Comparison of ENCODE assay signal across 8 cellular contexts in genomic region chr21:36504067-36505058, GRCh38. TPM values are rescaled to one million over a fixed set of nuclear protein-coding genes. Genes with fewer than 3 reads are reported as not detected.
DNase-seq lines count a peak whose midpoint lies in the region; ATAC-seq, FAIRE-seq and TF ChIP-seq lines count a peak whose summit lies in the region.

No MANE protein-coding gene starts in this region.

- H3K4me1 ChIP-seq in heart left ventricle: peaks cover 0 to 8% (median 0%) of the 10 kb centered on the region in 12 donors
- no peaks in the 10 kb centered on the region for H3K4me1 ChIP-seq in pancreas

- intact Hi-C loops in heart left ventricle (cut with DNase I) (loop anchor here in 9 of 10 donors (1.0 to 10.0 kb wide), 7 partner anchors 77 to 510 kb away; no protein-coding TSS in a partner anchor), cardiac septum (cut with DNase I) (loop anchor here (5.0 to 10.0 kb wide), 2 partner anchors 80 to 423 kb away; no protein-coding TSS in a partner anchor), pancreas (cut with DNase I) (loop anchor here in 1 of 3 donors (10.0 kb wide), 1 partner anchor 420 kb away; no protein-coding TSS in a partner anchor)
- intact Hi-C loops in activated CD4-positive, alpha-beta T cell treated with anti-CD3 and anti-CD28 coated beads, Interleukin-2, amount 10 ng/mL, durations not matched to agents 24 days and 14 days (cut with micrococcal nuclease): loop anchor here (1.0 kb wide), 1 partner anchor 423 kb away; no protein-coding TSS in a partner anchor

- H3K36me3 ChIP-seq in heart left ventricle (no peaks in the 10 kb centered on the region), pancreas (no peaks in the 10 kb centered on the region)

- WGBS in heart left ventricle, 4 donors: 28 to 37% (median 34%) methylated on average over 5 of the region's 5 CpGs
- 27 to 28% methylated on average over 5 of the region's 5 CpGs for WGBS in pancreas, 2 donors

- no peaks in the 10 kb centered on the region for H3K4me1 Mint-ChIP-seq in activated CD4-positive, alpha-beta T cell treated with anti-CD3 and anti-CD28 coated beads, Interleukin-2, amount 10 ng/mL, durations not matched to agents 24 days and 14 days

- peaks cover 0 to 8% (median 0%) of the 10 kb centered on the region in 9 donors for H3K27me3 ChIP-seq in heart left ventricle
- no peaks in the 10 kb centered on the region for H3K27me3 ChIP-seq in pancreas

- TF ChIP-seq POLR2A in heart left ventricle (IDR thresholded peaks at IDR 0.05): no peak

- H3K9me3 Mint-ChIP-seq in activated CD4-positive, alpha-beta T cell treated with anti-CD3 and anti-CD28 coated beads, Interleukin-2, amount 10 ng/mL, durations not matched to agents 24 days and 14 days: no peaks in the 10 kb centered on the region

- DNase-seq in heart left ventricle (peak in 1 of 5 donors; percentile 21), cardiac septum (ENCODE audit: low spot score) (no peak), NCI-H1092 treated with DMSO at 0.1 percent for 48 hours (lab: John Stamatoyannopoulos, UW) (peak; percentile 52), fibroblast of pulmonary artery (ENCODE audit: low read depth) (peak; percentile 77), pancreas (peak in 1 of 6 donors; percentile 37)
- peak; percentile 83 for DNase-seq in activated CD4-positive, alpha-beta T cell treated with anti-CD3 and anti-CD28 coated beads, Interleukin-2, amount 10 ng/mL, durations not matched to agents 24 days and 14 days

- H3K36me3 Mint-ChIP-seq in activated CD4-positive, alpha-beta T cell treated with anti-CD3 and anti-CD28 coated beads, Interleukin-2, amount 10 ng/mL, durations not matched to agents 24 days and 14 days (ENCODE audit: low read depth): no peaks in the 10 kb centered on the region

- H3K4me3 ChIP-seq in heart left ventricle (no peak overlapping the region), fibroblast of pulmonary artery (replicated peaks; ENCODE audit: low read depth, low read length) (no peak overlapping the region), pancreas (no peak overlapping the region)

- TF ChIP-seq CTCF in heart left ventricle (IDR thresholded peaks at IDR 0.05) (peak; percentile 90 to 97 (median 92)), fibroblast of pulmonary artery (IDR thresholded peaks at IDR 0.05; ENCODE audit: low read length, missing control alignments) (peak; percentile 82), pancreas (IDR thresholded peaks at IDR 0.05) (peak; percentile 82 to 95 (median 84))

- no peak overlapping the region for H3K4me3 Mint-ChIP-seq in activated CD4-positive, alpha-beta T cell treated with anti-CD3 and anti-CD28 coated beads, Interleukin-2, amount 10 ng/mL, durations not matched to agents 24 days and 14 days

- H3K27ac ChIP-seq in heart left ventricle (no peak overlapping the region), pancreas (no peak overlapping the region)

- peak; percentile 23 for FAIRE-seq in pancreas (lab: Jason Lieb, UNC)

- H3K27ac Mint-ChIP-seq in activated CD4-positive, alpha-beta T cell treated with anti-CD3 and anti-CD28 coated beads, Interleukin-2, amount 10 ng/mL, durations not matched to agents 24 days and 14 days: no peak overlapping the region

- H3K27me3 Mint-ChIP-seq in activated CD4-positive, alpha-beta T cell treated with anti-CD3 and anti-CD28 coated beads, Interleukin-2, amount 10 ng/mL, durations not matched to agents 24 days and 14 days: peaks cover 5% of the 10 kb centered on the region

- no peak for ATAC-seq in heart left ventricle
- ATAC-seq in pancreas: peak in 3 of 4 donors; percentile 46 to 80 (median 58)
- ATAC-seq in GM19324 (IDR thresholded peaks at IDR 0.05; ENCODE audit: low FRiP score, unreplicated experiment): no peak
- ATAC-seq in GM18907 (IDR thresholded peaks at IDR 0.05; ENCODE audit: unreplicated experiment): no peak

- no peaks in the 10 kb centered on the region for H3K9me3 ChIP-seq in heart left ventricle
- no peaks in the 10 kb centered on the region for H3K9me3 ChIP-seq in pancreas

RNA-seq across cellular contexts. Expression of gene CLDN14, which starts 24.4 kb away (rescaled TPM):
- total RNA-seq in heart left ventricle (not detected), cardiac septum (not detected), pancreas (1 to 10 TPM in 2 of 6 donors, under 1 TPM in 4; 0.38 to 1.8 (median 0.57) TPM)
- polyA plus RNA-seq in heart left ventricle (not detected), pancreas (1 to 10 TPM; 1.9 to 3.3 TPM)
- not detected in 2 replicates for total RNA-seq in activated CD4-positive, alpha-beta T cell treated with anti-CD3 and anti-CD28 coated beads, Interleukin-2, amount 10 ng/mL, durations not matched to agents 24 days and 14 days

Comparison
In these comparisons a context has a peak if more than half of its experiments do, and no peak if none do; other contexts are left out.
1. ATAC-seq: peak in pancreas (3 of 4); none in heart left ventricle (0 of 4), GM19324 (single experiment) and GM18907 (single experiment).
2. Peak in every context shown above with its lines, with median percentiles within 50 percentile points of each other: CTCF ChIP-seq.